In the genomic region with DNA sequence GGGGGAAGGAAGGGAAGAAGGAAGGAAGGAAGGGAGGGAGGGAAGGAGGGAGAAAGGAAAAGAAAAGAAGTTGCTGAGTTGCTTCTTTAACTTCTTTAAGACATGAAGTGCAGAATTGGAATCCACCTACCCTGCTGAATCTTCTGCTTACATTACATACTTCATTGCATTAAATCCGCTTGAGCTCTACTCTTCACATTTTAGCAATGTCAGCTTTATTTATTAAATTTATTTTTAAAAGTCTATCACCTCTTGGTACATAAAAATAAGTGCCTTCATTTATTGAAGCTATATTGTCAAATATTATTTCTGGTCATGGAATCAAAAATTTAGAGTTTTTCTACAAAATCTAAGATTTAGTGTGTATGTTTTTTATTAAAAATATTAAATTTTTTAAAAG, we compare ENCODE assay signal across 27 cellular contexts.
DNase-seq lines count a peak whose midpoint lies in the region; ATAC-seq, FAIRE-seq and TF ChIP-seq lines count a peak whose summit lies in the region.
"Had no signal": no experiment of that assay in that cellular context is flagged by ENCODE, and none has a peak within 500 bp of the region (broad histone marks: within the 10 kb centered on the region; RNA-seq: fewer than 3 reads in every experiment).

No MANE protein-coding gene starts in this region.

- no peaks in the 10 kb centered on the region for H3K27me3 ChIP-seq in IMR-90 (ENCODE audit: control insufficient read depth, insufficient read depth, low read length)
- no peaks in the 10 kb centered on the region for H3K27me3 ChIP-seq in K562 (ENCODE audit: control insufficient read depth in 2 of 2, insufficient read depth in 2 of 2, low read length in 2 of 2)
- no peaks in the 10 kb centered on the region for H3K27me3 ChIP-seq in suprapubic skin
- H3K27me3 ChIP-seq: BE2C, BLaER1 had no signal

- H3K18ac ChIP-seq in IMR-90 (ENCODE audit: low read depth, low read length) = no peak overlapping the region

- H2AFZ ChIP-seq in IMR-90 (replicated peaks; ENCODE audit: low read length, poor library complexity) (no peak overlapping the region), K562 (ENCODE audit: low read depth, low read length) (no peak overlapping the region)

- 0% methylated on average over 1 of the region's 1 CpG for WGBS in A549 (ENCODE audit: missing lambda C conversion rate)
- no CpG with 5 or more reads among the region's 1 CpG for WGBS in IMR-90 (ENCODE audit: extremely low coverage in 2 of 2, insufficient read length in 1 of 2), 2 experiments
- WGBS in K562 (ENCODE audit: insufficient coverage, low coverage, missing lambda C conversion rate) = 0% methylated on average over 1 of the region's 1 CpG
- WGBS in suprapubic skin = 85% methylated on average over 1 of the region's 1 CpG

- no peak overlapping the region for H2BK120ac ChIP-seq in IMR-90 (ENCODE audit: low read depth, low read length)

- H3K9me1 ChIP-seq in IMR-90 (ENCODE audit: insufficient read depth, low read length) (no peaks in the 10 kb centered on the region), K562 (ENCODE audit: control insufficient read depth, insufficient read depth, low read length) (no peaks in the 10 kb centered on the region)

- H3K9ac ChIP-seq in IMR-90 (ENCODE audit: low read depth, low read length) (no peak overlapping the region), K562 (ENCODE audit: insufficient read depth in 1 of 2, low read depth in 2 of 2, low read length in 2 of 2) (no peak overlapping the region)
- H3K9ac ChIP-seq: BLaER1 had no signal

- TF ChIP-seq EP300 in A549 (IDR thresholded peaks at IDR 0.05) (no peak), K562 (IDR thresholded peaks at IDR 0.05; ENCODE audit: low read length) (no peak), suprapubic skin (IDR thresholded peaks at IDR 0.05) (no peak)

- no peaks in the 10 kb centered on the region for H3K36me3 ChIP-seq in IMR-90 (ENCODE audit: control insufficient read depth, insufficient read depth, low read length)
- H3K36me3 ChIP-seq in K562 (ENCODE audit: control insufficient read depth, insufficient read depth, low read length) = no peaks in the 10 kb centered on the region
- H3K36me3 ChIP-seq in suprapubic skin = no peaks in the 10 kb centered on the region
- H3K36me3 ChIP-seq: BE2C, BLaER1 had no signal

- TF ChIP-seq RAD21 in A549 (conservative IDR thresholded peaks at IDR 0.05 in 1 of 2, IDR thresholded peaks at IDR 0.05 in 1 of 2) = no peak
- TF ChIP-seq RAD21 in IMR-90 (IDR thresholded peaks at IDR 0.05; ENCODE audit: low read length) = no peak
- no peak for TF ChIP-seq RAD21 in K562 (CRISPR knock-in tag; conservative IDR thresholded peaks at IDR 0.05 in 1 of 2, IDR thresholded peaks at IDR 0.05 in 1 of 2)

- in situ Hi-C loops in IMR-90 (cut with MboI; ENCODE audit: low sequenced_read_pairs) (no loop called here), K562 (cut with MboI) (no loop called here)

- H4K91ac ChIP-seq in IMR-90 (ENCODE audit: insufficient read depth, low read depth, low read length) = no peak overlapping the region

- H3K79me2 ChIP-seq in K562 (ENCODE audit: control insufficient read depth, insufficient read depth, low read length) = no peaks in the 10 kb centered on the region

- H3K4ac ChIP-seq in IMR-90 (ENCODE audit: low read depth, low read length) = no peak overlapping the region

- no peak overlapping the region for H3K56ac ChIP-seq in IMR-90 (ENCODE audit: extremely low read depth, insufficient read depth, low read length)

- CTCF ChIA-PET in A549 (lab: Yijun Ruan, JAX) (no interaction called here), IMR-90 (lab: Yijun Ruan, JAX) (interaction anchor here (1.2 kb wide), 1 partner anchor 189 kb away, joined by 5 read pairs; no protein-coding TSS in a partner anchor), K562 (lab: Yijun Ruan, JAX; ENCODE audit: low intra/inter-chr PET ratio) (no interaction called here)

- TF ChIP-seq POLR2A in A549 (IDR thresholded peaks at IDR 0.05; ENCODE audit: low read length) (no peak), IMR-90 (IDR thresholded peaks at IDR 0.05; ENCODE audit: low read depth, low read length) (no peak), K562 (conservative IDR thresholded peaks at IDR 0.05) (no peak), suprapubic skin (IDR thresholded peaks at IDR 0.05) (no peak), H54 (IDR thresholded peaks at IDR 0.05; ENCODE audit: low read depth, low read length) (no peak)

- no peak overlapping the region for H3K23ac ChIP-seq in IMR-90 (ENCODE audit: low read depth, low read length)

- H4K20me1 ChIP-seq in IMR-90 (ENCODE audit: insufficient read depth, low read length) (no peaks in the 10 kb centered on the region), K562 (replicated peaks; ENCODE audit: control insufficient read depth, insufficient read depth, low read length) (no peaks in the 10 kb centered on the region)
- H4K20me1 ChIP-seq: BLaER1 had no signal

- H4K5ac ChIP-seq in IMR-90 (ENCODE audit: low read depth, low read length) = no peak overlapping the region

- POLR2A ChIA-PET in A549 (lab: Yijun Ruan, JAX) (no interaction called here), IMR-90 (lab: Charles Lee; ENCODE audit: unreplicated experiment) (no interaction called here), K562 (lab: Yijun Ruan, JAX) (no interaction called here)

- H3K27ac ChIP-seq in A549 = no peak overlapping the region
- H3K27ac ChIP-seq in IMR-90 (ENCODE audit: insufficient read depth, low read length) = no peak overlapping the region
- no peak overlapping the region for H3K27ac ChIP-seq in K562 (ENCODE audit: extremely low read depth, low read depth, low read length)
- H3K27ac ChIP-seq in suprapubic skin = no peak overlapping the region
- H3K27ac ChIP-seq: BLaER1 had no signal

- DNase-seq in A549 (ENCODE audit: low read depth in 1 of 2, low spot score in 1 of 2) (no peak), IMR-90 (no peak), K562 (ENCODE audit: extremely low read depth in 1 of 4, low spot score in 3 of 4) (no peak), frontal cortex (ENCODE audit: low spot score in 2 of 2) (no peak), cortex of kidney (lab: John Stamatoyannopoulos, UW) (no peak), suprapubic skin (ENCODE audit: low spot score in 2 of 2) (no peak), H54 (ENCODE audit: insufficient read length, low spot score) (no peak), AML-193 (lab: John Stamatoyannopoulos, UW) (no peak)
- DNase-seq: 8988T; BE2C; C1 segment of cervical spinal cord; CD4-positive, alpha-beta memory T cell; CD4-positive, CD25-positive, alpha-beta regulatory T cell; CD8-positive, alpha-beta memory T cell; COR-L47; DMS 273 treated with DMSO at 0.1 percent for 48 hours; DMS153; DMS53; DMS79; DND-41; EL; GDM1 had no signal

- dilution Hi-C loops in IMR-90 (cut with HindIII; ENCODE audit: low sequenced_read_pairs, unreplicated experiment) = no loop called here

- H2BK20ac ChIP-seq in IMR-90 (ENCODE audit: low read depth, low read length) = no peak overlapping the region

- no peaks in the 10 kb centered on the region for H3K4me1 ChIP-seq in A549
- no peaks in the 10 kb centered on the region for H3K4me1 ChIP-seq in IMR-90 (ENCODE audit: control insufficient read depth, insufficient read depth, low read length)
- H3K4me1 ChIP-seq in K562 (replicated peaks in 1 of 2; ENCODE audit: control insufficient read depth in 2 of 2, insufficient read depth in 2 of 2, low read length in 2 of 2) = no peaks in the 10 kb centered on the region
- no peaks in the 10 kb centered on the region for H3K4me1 ChIP-seq in suprapubic skin
- H3K4me1 ChIP-seq: BE2C, BLaER1 had no signal

- H3K4me3 ChIP-seq in A549 (no peak overlapping the region), IMR-90 (ENCODE audit: insufficient read depth, low read depth, low read length) (no peak overlapping the region), K562 (no peak overlapping the region), suprapubic skin (no peak overlapping the region)
- H3K4me3 ChIP-seq: BLaER1, GM12878 had no signal

- TF ChIP-seq CTCF in A549 (IDR thresholded peaks at IDR 0.05) (no peak), IMR-90 (conservative IDR thresholded peaks at IDR 0.05; ENCODE audit: low read depth, low read length) (no peak), K562 (IDR thresholded peaks at IDR 0.05 in 2 of 3, conservative IDR thresholded peaks at IDR 0.05 in 1 of 3; ENCODE audit: insufficient read depth in 2 of 3, low read depth in 1 of 3, low read length in 3 of 3) (no peak), suprapubic skin (IDR thresholded peaks at IDR 0.05) (no peak)

- ATAC-seq in A549 = no peak
- no peak for ATAC-seq in IMR-90 (ENCODE audit: low read depth)
- ATAC-seq in K562 = no peak
- ATAC-seq: GM12878 had no signal

- H3K79me1 ChIP-seq in IMR-90 (ENCODE audit: low read depth in 1 of 2, low read length in 2 of 2) = no peaks in the 10 kb centered on the region

- FAIRE-seq in A549 (lab: Jason Lieb, UNC) (no peak), K562 (lab: Jason Lieb, UNC) (no peak), frontal cortex (lab: Jason Lieb, UNC) (peak; percentile 10), H54 (lab: Jason Lieb, UNC) (no peak)
- FAIRE-seq: A204.1, GM12878, GM12892, GM18507 had no signal

- no peak overlapping the region for H2BK15ac ChIP-seq in IMR-90 (ENCODE audit: low read depth, low read length)

- intact Hi-C loops in IMR-90 (cut with micrococcal nuclease) = no loop called here
- intact Hi-C loops in K562 (cut with micrococcal nuclease) = no loop called here

- no peak overlapping the region for H4K8ac ChIP-seq in IMR-90 (ENCODE audit: low read depth in 2 of 2, low read length in 2 of 2)

- H2AK9ac ChIP-seq in IMR-90 (replicated peaks; ENCODE audit: low read depth, low read length, poor library complexity) = no peak overlapping the region

- no peak overlapping the region for H3K4me2 ChIP-seq in A549
- H3K4me2 ChIP-seq in IMR-90 (ENCODE audit: low read depth, low read length) = no peak overlapping the region
- no peak overlapping the region for H3K4me2 ChIP-seq in K562 (ENCODE audit: insufficient read depth, low read length)
- H3K4me2 ChIP-seq: BLaER1 had no signal

- H2AK5ac ChIP-seq in IMR-90 (ENCODE audit: low read depth, low read length) = no peak overlapping the region

- no peaks in the 10 kb centered on the region for H3K9me3 ChIP-seq in A549
- H3K9me3 ChIP-seq in IMR-90 (ENCODE audit: control insufficient read depth, insufficient read depth, low read length) = no peaks in the 10 kb centered on the region
- no peaks in the 10 kb centered on the region for H3K9me3 ChIP-seq in K562 (replicated peaks; ENCODE audit: control insufficient read depth, insufficient read depth, low read depth, low read length)
- H3K9me3 ChIP-seq in suprapubic skin = no peaks in the 10 kb centered on the region
- H3K9me3 ChIP-seq: BE2C, BLaER1 had no signal

- H2BK5ac ChIP-seq in IMR-90 (ENCODE audit: low read depth, low read length, poor library complexity, severe bottlenecking) = no peak overlapping the region

- no TSS peak for BruUV-seq in IMR-90 (replicated peaks; lab: Mats Ljungman, UMichigan)
- BruUV-seq in K562 (replicated peaks; lab: Mats Ljungman, UMichigan) = no TSS peak

- H3K14ac ChIP-seq in IMR-90 (replicated peaks; ENCODE audit: low read depth, low read length) = no peak overlapping the region

TF ChIP-seq in A549, 52 proteins besides CTCF, POLR2A, EP300 and RAD21 (continues in another document):
- TF ChIP-seq MAFK (IDR thresholded peaks at IDR 0.05; ENCODE audit: partially characterized antibody) = peak; percentile 42

TF ChIP-seq in IMR-90, 13 proteins besides CTCF, POLR2A, EP300 and RAD21 (continues in another document):
- no peak for TF ChIP-seq FOS (IDR thresholded peaks at IDR 0.05; ENCODE audit: low read depth, low read length)

TF ChIP-seq in K562, 482 proteins besides CTCF, POLR2A, EP300 and RAD21 (continues in another document):
- no peak for TF ChIP-seq TSC22D4 (tag; IDR thresholded peaks at IDR 0.05)

Comparison
In these comparisons a context has a peak if more than half of its experiments do, and no peak if none do; other contexts are left out.
1. Of the 35 proteins assayed by ChIP-seq in both K562 and A549: peak only in K562: none; only in A549: none; in both: MAFK; in neither: 34.